In the genomic region with DNA sequence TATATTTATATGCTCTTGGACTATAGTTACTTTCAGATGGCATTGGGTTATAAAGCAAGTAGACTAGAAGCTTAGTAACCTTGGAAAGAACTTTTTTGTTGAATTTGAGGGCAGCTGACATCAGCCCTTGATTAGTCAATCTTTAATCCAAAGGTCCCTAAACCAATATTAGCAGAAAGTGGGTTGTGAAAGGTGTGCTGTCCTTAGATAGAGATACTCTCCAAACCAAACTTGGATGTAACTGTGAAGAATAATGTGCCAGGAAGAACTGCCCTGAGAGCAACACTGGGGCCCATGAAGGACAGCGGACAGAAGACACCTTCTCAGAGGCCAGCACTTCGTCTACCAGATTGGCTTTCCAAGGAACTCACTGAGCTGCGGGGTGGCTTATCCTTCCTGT, we compare ENCODE assay signal across 26 cellular contexts. TPM values are rescaled to one million over a fixed set of nuclear protein-coding genes. Genes with fewer than 3 reads are reported as not detected.
"Had no signal": no experiment of that assay in that cellular context is flagged by ENCODE, and none has a peak within 500 bp of the region (broad histone marks: within the 10 kb centered on the region; RNA-seq: fewer than 3 reads in every experiment).

No MANE protein-coding gene starts in this region.

- H3K9me3 ChIP-seq: colonic mucosa, gastrocnemius medialis, left ventricle myocardium inferior, lower lobe of right lung, neutrophil, pancreas, sigmoid colon, stomach, testis, tibial nerve, upper lobe of left lung had no signal

- H3K4me1 Mint-ChIP-seq: central memory CD8-positive, alpha-beta T cell; natural killer cell; neural crest cell; stimulated activated effector memory CD8-positive, alpha-beta T cell treated with anti-CD3 and anti-CD28 coated beads, Interleukin-12 subunit alpha, Interleukin-12 subunit beta, amount 100 ng/mL, for 72 hours had no signal

- ATAC-seq: gastrocnemius medialis; left cardiac atrium; lower lobe of right lung; natural killer cell; pancreas; stimulated activated effector memory CD8-positive, alpha-beta T cell treated with anti-CD3 and anti-CD28 coated beads, Interleukin-12 subunit alpha, Interleukin-12 subunit beta, amount 100 ng/mL, for 72 hours had no signal

- H3K27ac Mint-ChIP-seq: natural killer cell; progenitor cell of endocrine pancreas; stimulated activated effector memory CD8-positive, alpha-beta T cell treated with anti-CD3 and anti-CD28 coated beads, Interleukin-12 subunit alpha, Interleukin-12 subunit beta, amount 100 ng/mL, for 72 hours had no signal

- H3K27ac ChIP-seq: colonic mucosa, gastrocnemius medialis, left ventricle myocardium inferior, lower lobe of right lung, neutrophil, pancreas, stomach, upper lobe of left lung had no signal

- H3K4me1 ChIP-seq: colonic mucosa, gastrocnemius medialis, left ventricle myocardium inferior, lower lobe of right lung, pancreas, sigmoid colon, stomach, testis, tibial nerve, upper lobe of left lung had no signal

- H3K4me3 ChIP-seq: colonic mucosa, gastrocnemius medialis, left ventricle myocardium inferior, lower lobe of right lung, pancreas, testis had no signal

- H3K36me3 Mint-ChIP-seq: natural killer cell; stimulated activated effector memory CD8-positive, alpha-beta T cell treated with anti-CD3 and anti-CD28 coated beads, Interleukin-12 subunit alpha, Interleukin-12 subunit beta, amount 100 ng/mL, for 72 hours had no signal

- H3K27me3 Mint-ChIP-seq: progenitor cell of endocrine pancreas had no signal

- H3K27me3 ChIP-seq: colonic mucosa, gastrocnemius medialis, pancreas, sigmoid colon, testis, tibial nerve, upper lobe of left lung had no signal

- H3K4me3 Mint-ChIP-seq: central memory CD8-positive, alpha-beta T cell; natural killer cell; neural crest cell; stimulated activated effector memory CD8-positive, alpha-beta T cell treated with anti-CD3 and anti-CD28 coated beads, Interleukin-12 subunit alpha, Interleukin-12 subunit beta, amount 100 ng/mL, for 72 hours had no signal

- H3K9me3 Mint-ChIP-seq: central memory CD8-positive, alpha-beta T cell; neural crest cell; stimulated activated effector memory CD8-positive, alpha-beta T cell treated with anti-CD3 and anti-CD28 coated beads, Interleukin-12 subunit alpha, Interleukin-12 subunit beta, amount 100 ng/mL, for 72 hours had no signal

- DNase-seq: colonic mucosa; dermis blood vessel endothelial cell; effector memory CD4-positive, alpha-beta T cell; erythroblast; gastrocnemius medialis; head of caudate nucleus; left cardiac atrium; left ventricle myocardium inferior; lower lobe of right lung; natural killer cell; pancreas; sigmoid colon; stimulated activated CD4-positive, alpha-beta T cell treated with anti-CD3 and anti-CD28 coated beads, Interleukin-2, amount 100 ng/mL, for 24 hours; stimulated activated CD4-positive, alpha-beta T cell treated with anti-CD3 and anti-CD28 coated beads, Interleukin-4, amount 100 ng/mL, for 24 hours; stimulated activated naive CD4-positive, alpha-beta T cell treated with Interleukin-2 at 50 U/mL for 16 hours; stomach; testis; upper lobe of left lung had no signal

RNA-seq across cellular contexts. Expression of gene CD163, which starts 10.6 kb away (rescaled TPM):
- total RNA-seq: dermis blood vessel endothelial cell, fibroblast of villous mesenchyme, glomerular endothelial cell, neural crest cell had no signal
